ENCODE assay signal across 27 cellular contexts in genomic region chr5:93076566-93076965, GRCh38.
"Had no signal": no experiment of that assay in that cellular context is flagged by ENCODE, and none has a peak within 500 bp of the region (broad histone marks: within the 10 kb centered on the region; RNA-seq: fewer than 3 reads in every experiment).

No MANE protein-coding gene starts in this region.

- H3K27me3 Mint-ChIP-seq: activated CD4-positive, alpha-beta memory T cell treated with anti-CD3 and anti-CD28 coated beads, Interleukin-2, amount 10 ng/mL, durations not matched to agents 7 days and 5 days; activated CD4-positive, alpha-beta T cell treated with anti-CD3 and anti-CD28 coated beads, Interleukin-2, amount 10 ng/mL, durations not matched to agents 24 days and 14 days; activated naive CD8-positive, alpha-beta T cell treated with anti-CD3 and anti-CD28 coated beads, Interleukin-2, amount 10 ng/mL, durations not matched to agents 7 days and 5 days; naive thymus-derived CD4-positive, alpha-beta T cell had no signal

- H3K4me1 Mint-ChIP-seq: activated CD4-positive, alpha-beta memory T cell treated with anti-CD3 and anti-CD28 coated beads, Interleukin-2, amount 10 ng/mL, durations not matched to agents 7 days and 5 days; activated CD4-positive, alpha-beta T cell treated with anti-CD3 and anti-CD28 coated beads, Interleukin-2, amount 10 ng/mL, durations not matched to agents 24 days and 14 days; activated naive CD8-positive, alpha-beta T cell treated with anti-CD3 and anti-CD28 coated beads, Interleukin-2, amount 10 ng/mL, durations not matched to agents 7 days and 5 days; immature natural killer cell; naive thymus-derived CD4-positive, alpha-beta T cell had no signal

- H3K27ac Mint-ChIP-seq: activated CD4-positive, alpha-beta memory T cell treated with anti-CD3 and anti-CD28 coated beads, Interleukin-2, amount 10 ng/mL, durations not matched to agents 7 days and 5 days; activated CD4-positive, alpha-beta T cell treated with anti-CD3 and anti-CD28 coated beads, Interleukin-2, amount 10 ng/mL, durations not matched to agents 24 days and 14 days; activated naive CD4-positive, alpha-beta T cell treated with anti-CD3 and anti-CD28 coated beads for 36 hours; activated naive CD8-positive, alpha-beta T cell treated with anti-CD3 and anti-CD28 coated beads, Interleukin-2, amount 10 ng/mL, durations not matched to agents 7 days and 5 days; activated T-cell treated with anti-CD3 and anti-CD28 coated beads, Interleukin-2, amount 50 U/mL, for 72 hours; immature natural killer cell; naive thymus-derived CD4-positive, alpha-beta T cell; neural progenitor cell had no signal

- H3K27me3 ChIP-seq: hepatocyte, left lung, neural progenitor cell, right lobe of liver, thyroid gland had no signal

- H3K4me3 ChIP-seq: hepatocyte, left lung, lung, neural progenitor cell, right lobe of liver, thyroid gland had no signal

- H3K27ac ChIP-seq: hepatocyte, left lung, neural progenitor cell, right lobe of liver, thyroid gland, VCaP had no signal

- ATAC-seq: activated CD4-positive, CD25-positive, alpha-beta regulatory T cell treated with anti-CD3 and anti-CD28 coated beads, Interleukin-2, amount 50 U/mL, for 24 hours; activated T-cell treated with anti-CD3 and anti-CD28 coated beads, Interleukin-2, amount 50 U/mL, for 72 hours; esophagus mucosa; left lung; naive thymus-derived CD4-positive, alpha-beta T cell; right lobe of liver; stimulated activated naive CD8-positive, alpha-beta T cell treated with anti-CD3 and anti-CD28 coated beads, Interleukin-15, Interleukin-2, amounts not matched to agents 100 U/mL and 50 U/mL, for 24 hours had no signal

- H3K9ac ChIP-seq: neural progenitor cell had no signal

- H3K36me3 Mint-ChIP-seq: activated naive CD8-positive, alpha-beta T cell treated with anti-CD3 and anti-CD28 coated beads, Interleukin-2, amount 10 ng/mL, durations not matched to agents 7 days and 5 days; immature natural killer cell; naive thymus-derived CD4-positive, alpha-beta T cell; neural progenitor cell had no signal

- H3K9me3 Mint-ChIP-seq: activated CD4-positive, alpha-beta memory T cell treated with anti-CD3 and anti-CD28 coated beads, Interleukin-2, amount 10 ng/mL, durations not matched to agents 7 days and 5 days; activated CD4-positive, alpha-beta T cell treated with anti-CD3 and anti-CD28 coated beads, Interleukin-2, amount 10 ng/mL, durations not matched to agents 24 days and 14 days; activated naive CD4-positive, alpha-beta T cell treated with anti-CD3 and anti-CD28 coated beads for 36 hours; activated naive CD8-positive, alpha-beta T cell treated with anti-CD3 and anti-CD28 coated beads, Interleukin-2, amount 10 ng/mL, durations not matched to agents 7 days and 5 days; neural progenitor cell had no signal

- H3K4me3 Mint-ChIP-seq: activated CD4-positive, alpha-beta memory T cell treated with anti-CD3 and anti-CD28 coated beads, Interleukin-2, amount 10 ng/mL, durations not matched to agents 7 days and 5 days; activated CD4-positive, alpha-beta T cell treated with anti-CD3 and anti-CD28 coated beads, Interleukin-2, amount 10 ng/mL, durations not matched to agents 24 days and 14 days; activated naive CD4-positive, alpha-beta T cell treated with anti-CD3 and anti-CD28 coated beads for 36 hours; activated naive CD8-positive, alpha-beta T cell treated with anti-CD3 and anti-CD28 coated beads, Interleukin-2, amount 10 ng/mL, durations not matched to agents 7 days and 5 days; activated T-cell treated with anti-CD3 and anti-CD28 coated beads, Interleukin-2, amount 50 U/mL, for 72 hours; immature natural killer cell; naive thymus-derived CD4-positive, alpha-beta T cell; neural progenitor cell had no signal

- H2AFZ ChIP-seq: hepatocyte, neural progenitor cell had no signal

- H3K9me3 ChIP-seq: left lung, right lobe of liver, thyroid gland had no signal

- H3K79me2 ChIP-seq: hepatocyte had no signal

- DNase-seq: activated CD4-positive, alpha-beta memory T cell treated with anti-CD3 and anti-CD28 coated beads, Interleukin-2, amount 10 ng/mL, durations not matched to agents 7 days and 5 days; activated CD4-positive, alpha-beta T cell treated with anti-CD3 and anti-CD28 coated beads, Interleukin-2, amount 10 ng/mL, durations not matched to agents 24 days and 14 days; activated effector memory CD4-positive, alpha-beta T cell treated with Interleukin-2 at 50 U/mL for 16 hours; activated naive CD4-positive, alpha-beta T cell treated with anti-CD3 and anti-CD28 coated beads for 36 hours; activated naive CD8-positive, alpha-beta T cell treated with anti-CD3 and anti-CD28 coated beads, Interleukin-2, amount 10 ng/mL, durations not matched to agents 7 days and 5 days; activated T-cell treated with anti-CD3 and anti-CD28 coated beads, Interleukin-2, amount 50 U/mL, for 72 hours; amygdala; caudate nucleus; dermis blood vessel endothelial cell; effector memory CD4-positive, alpha-beta T cell; glutamatergic neuron; immature natural killer cell; kidney glomerular epithelial cell; left lung; naive thymus-derived CD4-positive, alpha-beta T cell; posterior cingulate gyrus; right lobe of liver; stimulated activated CD4-positive, alpha-beta T cell treated with anti-CD3 and anti-CD28 coated beads, Interleukin-4, amount 100 ng/mL, for 24 hours; stimulated activated naive CD8-positive, alpha-beta T cell treated with anti-CD3 and anti-CD28 coated beads, Interleukin-15, Interleukin-2, amounts not matched to agents 100 U/mL and 50 U/mL, for 24 hours; T-helper 2 cell; thyroid gland had no signal

- H3K36me3 ChIP-seq: left lung, neural progenitor cell, right lobe of liver, thyroid gland had no signal

- H3K4me2 ChIP-seq: hepatocyte, neural progenitor cell had no signal

- H3K4me1 ChIP-seq: left lung, neural progenitor cell, right lobe of liver, thyroid gland had no signal
